In the genomic region with DNA sequence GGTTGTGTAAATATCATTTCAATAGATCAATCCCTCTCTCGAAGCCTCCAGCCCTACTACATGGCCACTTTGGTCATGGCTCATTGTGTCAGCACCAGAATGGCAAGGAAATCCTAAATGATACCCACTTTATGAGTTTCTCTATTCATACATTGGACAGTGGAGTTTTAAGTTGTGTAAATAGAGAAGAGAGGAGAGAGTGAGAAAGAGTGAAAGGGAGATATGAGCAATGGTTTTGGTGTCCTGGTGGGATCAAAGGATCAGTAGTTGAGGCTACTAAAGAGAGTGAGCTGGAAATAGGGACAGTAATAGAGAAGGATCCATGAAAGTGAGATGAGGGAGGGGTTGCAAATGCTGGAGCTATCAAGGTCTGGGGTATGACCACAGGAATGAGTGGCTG, we compare ENCODE assay signal across 20 cellular contexts. TPM values are rescaled to one million over a fixed set of nuclear protein-coding genes. Genes with fewer than 3 reads are reported as not detected.
DNase-seq lines count a peak whose midpoint lies in the region; ATAC-seq lines count a peak whose summit lies in the region.
"Had no signal": no experiment of that assay in that cellular context is flagged by ENCODE, and none has a peak within 500 bp of the region (broad histone marks: within the 10 kb centered on the region; RNA-seq: fewer than 3 reads in every experiment).

No MANE protein-coding gene starts in this region.

- peak; percentile 18 for ATAC-seq in activated CD4-positive, alpha-beta T cell treated with anti-CD3 and anti-CD28 coated beads for 36 hours
- peak; percentile 34 for ATAC-seq in activated naive CD8-positive, alpha-beta T cell treated with anti-CD3 and anti-CD28 coated beads, Interleukin-2, amount 50 U/mL, for 24 hours
- peak; percentile 32 for ATAC-seq in stimulated activated naive CD8-positive, alpha-beta T cell treated with anti-CD3 and anti-CD28 coated beads, Interleukin-15, Interleukin-2, amounts not matched to agents 100 U/mL and 50 U/mL, for 24 hours
- ATAC-seq: HCT116, PC-3 had no signal

- no peak overlapping the region for H3K4me3 Mint-ChIP-seq in activated CD4-positive, alpha-beta T cell treated with anti-CD3 and anti-CD28 coated beads for 36 hours
- no peak overlapping the region for H3K4me3 Mint-ChIP-seq in activated naive CD4-positive, alpha-beta T cell treated with anti-CD3 and anti-CD28 coated beads, Interleukin-2, amount 50 U/mL, for 24 hours
- H3K4me3 Mint-ChIP-seq in activated naive CD8-positive, alpha-beta T cell treated with anti-CD3 and anti-CD28 coated beads, Interleukin-2, amount 50 U/mL, for 24 hours: no peak overlapping the region

- H3K9me3 Mint-ChIP-seq in activated CD4-positive, alpha-beta T cell treated with anti-CD3 and anti-CD28 coated beads for 36 hours (ENCODE audit: low read depth): no peaks in the 10 kb centered on the region
- no peaks in the 10 kb centered on the region for H3K9me3 Mint-ChIP-seq in activated naive CD4-positive, alpha-beta T cell treated with anti-CD3 and anti-CD28 coated beads, Interleukin-2, amount 50 U/mL, for 24 hours
- H3K9me3 Mint-ChIP-seq in activated naive CD8-positive, alpha-beta T cell treated with anti-CD3 and anti-CD28 coated beads, Interleukin-2, amount 50 U/mL, for 24 hours: no peaks in the 10 kb centered on the region

- intact Hi-C loops in activated CD4-positive, alpha-beta T cell treated with anti-CD3 and anti-CD28 coated beads for 36 hours (cut with DNase I, micrococcal nuclease): loop anchor here (5.0 to 10.0 kb wide), 3 partner anchors 61 to 1254 kb away; a partner anchor contains a TSS

- CTCF ChIA-PET in activated CD4-positive, alpha-beta T cell treated with anti-CD3 and anti-CD28 coated beads for 36 hours (lab: Charles Lee): interaction anchor here (1.1 to 2.1 kb wide), 3 partner anchors 10 to 127 kb away, joined by 3 to 22 read pairs (median 4); no protein-coding TSS in a partner anchor

- H3K4me1 Mint-ChIP-seq in activated CD4-positive, alpha-beta T cell treated with anti-CD3 and anti-CD28 coated beads for 36 hours: peaks cover 47% of the 10 kb centered on the region
- H3K4me1 Mint-ChIP-seq in activated naive CD4-positive, alpha-beta T cell treated with anti-CD3 and anti-CD28 coated beads, Interleukin-2, amount 50 U/mL, for 24 hours: peaks cover 59% of the 10 kb centered on the region
- H3K4me1 Mint-ChIP-seq in activated naive CD8-positive, alpha-beta T cell treated with anti-CD3 and anti-CD28 coated beads, Interleukin-2, amount 50 U/mL, for 24 hours: peaks cover 59% of the 10 kb centered on the region

- H3K36me3 Mint-ChIP-seq in activated CD4-positive, alpha-beta T cell treated with anti-CD3 and anti-CD28 coated beads for 36 hours (ENCODE audit: low read depth): no peaks in the 10 kb centered on the region
- no peaks in the 10 kb centered on the region for H3K36me3 Mint-ChIP-seq in activated naive CD4-positive, alpha-beta T cell treated with anti-CD3 and anti-CD28 coated beads, Interleukin-2, amount 50 U/mL, for 24 hours
- H3K36me3 Mint-ChIP-seq in activated naive CD8-positive, alpha-beta T cell treated with anti-CD3 and anti-CD28 coated beads, Interleukin-2, amount 50 U/mL, for 24 hours (ENCODE audit: low read depth): no peaks in the 10 kb centered on the region
- H3K36me3 Mint-ChIP-seq: CD4-positive, alpha-beta memory T cell had no signal

- no peak for DNase-seq in activated CD4-positive, alpha-beta T cell treated with anti-CD3 and anti-CD28 coated beads for 36 hours
- DNase-seq in activated CD4-positive, alpha-beta T cell treated with anti-CD3 and anti-CD28 coated beads, Interleukin-2, amount 50 U/mL, for 4 hours: no peak
- no peak for DNase-seq in activated naive CD4-positive, alpha-beta T cell treated with Interleukin-2 at 50 U/mL for 16 hours
- DNase-seq in activated naive CD8-positive, alpha-beta T cell treated with anti-CD3 and anti-CD28 coated beads, Interleukin-2, amount 50 U/mL, for 24 hours: no peak
- DNase-seq in stimulated activated naive CD8-positive, alpha-beta T cell treated with anti-CD3 and anti-CD28 coated beads, Interleukin-15, Interleukin-2, amounts not matched to agents 100 U/mL and 50 U/mL, for 24 hours: no peak
- no peak for DNase-seq in cerebellar cortex (ENCODE audit: low spot score)
- DNase-seq in SW 1271 (lab: John Stamatoyannopoulos, UW): no peak
- DNase-seq: BE2C; CD4-positive, alpha-beta memory T cell; GM23248; NCI-H1092 treated with DMSO at 0.1 percent for 48 hours; NCI-H146; NCI-H2029 treated with DMSO at 0.1 percent for 48 hours; NCI-H2171; NCI-H526; PC-3; RPMI8226 had no signal

- H3K27ac Mint-ChIP-seq in activated CD4-positive, alpha-beta T cell treated with anti-CD3 and anti-CD28 coated beads for 36 hours: no peak overlapping the region
- H3K27ac Mint-ChIP-seq in activated naive CD4-positive, alpha-beta T cell treated with anti-CD3 and anti-CD28 coated beads, Interleukin-2, amount 50 U/mL, for 24 hours: peak overlapping the region; percentile 16
- H3K27ac Mint-ChIP-seq in activated naive CD8-positive, alpha-beta T cell treated with anti-CD3 and anti-CD28 coated beads, Interleukin-2, amount 50 U/mL, for 24 hours: peak overlapping the region; percentile 52

- POLR2A ChIA-PET in activated CD4-positive, alpha-beta T cell treated with anti-CD3 and anti-CD28 coated beads for 36 hours (lab: Charles Lee): no interaction called here

- H3K27me3 Mint-ChIP-seq in activated CD4-positive, alpha-beta T cell treated with anti-CD3 and anti-CD28 coated beads for 36 hours: peaks cover 2% of the 10 kb centered on the region
- no peaks in the 10 kb centered on the region for H3K27me3 Mint-ChIP-seq in activated naive CD4-positive, alpha-beta T cell treated with anti-CD3 and anti-CD28 coated beads, Interleukin-2, amount 50 U/mL, for 24 hours
- H3K27me3 Mint-ChIP-seq in activated naive CD8-positive, alpha-beta T cell treated with anti-CD3 and anti-CD28 coated beads, Interleukin-2, amount 50 U/mL, for 24 hours: no peaks in the 10 kb centered on the region
- H3K27me3 Mint-ChIP-seq: CD4-positive, alpha-beta memory T cell had no signal

RNA-seq across cellular contexts. Expression of a gene that starts 31.5 kb away (rescaled TPM):
- 1 to 10 TPM; 2.4 TPM for total RNA-seq in activated CD4-positive, alpha-beta T cell treated with anti-CD3 and anti-CD28 coated beads for 36 hours
- total RNA-seq: GM23248, LHCN-M2, PC-3 had no signal

RNA-seq across cellular contexts. Expression of a gene that starts 46.9 kb away (rescaled TPM):
- total RNA-seq in activated CD4-positive, alpha-beta T cell treated with anti-CD3 and anti-CD28 coated beads for 36 hours: not detected
- total RNA-seq: GM23248, LHCN-M2, PC-3 had no signal
